10 cellular contexts compared by ENCODE assay signal in genomic region chr13:80276371-80277289, GRCh38.
DNase-seq lines count a peak whose midpoint lies in the region; ATAC-seq, FAIRE-seq and TF ChIP-seq lines count a peak whose summit lies in the region.
"Had no signal": no experiment of that assay in that cellular context is flagged by ENCODE, and none has a peak within 500 bp of the region (broad histone marks: within the 10 kb centered on the region; RNA-seq: fewer than 3 reads in every experiment).

No MANE protein-coding gene starts in this region.

- ATAC-seq in left lobe of liver (peak; percentile 67), HG02763 (IDR thresholded peaks at IDR 0.05; ENCODE audit: unreplicated experiment) (no peak)
- ATAC-seq in stimulated activated memory B cell treated with anti-CD40 and anti-IgM and Interleukin-4, amounts not matched to agents 10 μg/mL and 1 μg/mL and 100 μg/mL, for 72 hours, result no peak

- H3K4me3 ChIP-seq in astrocyte (ENCODE audit: insufficient read depth, low read depth, low read length), result no peak overlapping the region

- peak overlapping the region; percentile 34 for H3K9ac ChIP-seq in astrocyte (ENCODE audit: low read length)

- peak overlapping the region; percentile 65 for H3K4me2 ChIP-seq in astrocyte (ENCODE audit: low read length)

- no peaks in the 10 kb centered on the region for H3K79me2 ChIP-seq in astrocyte (ENCODE audit: insufficient read depth, low read length)

- H3K4me1 ChIP-seq in astrocyte (ENCODE audit: insufficient read depth, low read length), result peaks cover 14% of the 10 kb centered on the region

- no peak for FAIRE-seq in astrocyte (lab: Jason Lieb, UNC)

- H3K27me3 Mint-ChIP-seq in CD14-positive monocyte (ENCODE audit: low read depth in 3 of 3), result no peaks in the 10 kb centered on the region
- H3K27me3 Mint-ChIP-seq in astrocyte (ENCODE audit: low read depth, unreplicated experiment), result no peaks in the 10 kb centered on the region
- H3K27me3 Mint-ChIP-seq in stimulated activated memory B cell treated with anti-CD40 and anti-IgM and Interleukin-4, amounts not matched to agents 10 μg/mL and 1 μg/mL and 100 μg/mL, for 72 hours, result no peaks in the 10 kb centered on the region
- H3K27me3 Mint-ChIP-seq in activated naive CD8-positive, alpha-beta T cell treated with anti-CD3 and anti-CD28 coated beads for 36 hours, result peaks cover 8% of the 10 kb centered on the region

- peak; percentile 53 for DNase-seq in CD14-positive monocyte (ENCODE audit: low spot score)
- peak; percentile 9 for DNase-seq in NCI-H1436 treated with DMSO at 0.1 percent for 48 hours (lab: John Stamatoyannopoulos, UW)
- DNase-seq in astrocyte (ENCODE audit: low read depth), result peak; percentile 71
- DNase-seq in left lobe of liver (ENCODE audit: low spot score), result no peak
- no peak for DNase-seq in SW 1271 (lab: John Stamatoyannopoulos, UW)
- no peak for DNase-seq in activated naive CD8-positive, alpha-beta T cell treated with anti-CD3 and anti-CD28 coated beads for 36 hours
- DNase-seq: DND-41, NCI-H1694 treated with DMSO at 0.1 percent for 48 hours had no signal

- no peaks in the 10 kb centered on the region for H3K9me3 ChIP-seq in astrocyte (ENCODE audit: insufficient read depth, low read depth, low read length)

- H3K36me3 Mint-ChIP-seq in CD14-positive monocyte (peaks cover 0 to 3% of the 10 kb centered on the region in 2 donors), astrocyte (ENCODE audit: low read depth, unreplicated experiment) (no peaks in the 10 kb centered on the region)
- H3K36me3 Mint-ChIP-seq in stimulated activated memory B cell treated with anti-CD40 and anti-IgM and Interleukin-4, amounts not matched to agents 10 μg/mL and 1 μg/mL and 100 μg/mL, for 72 hours, result no peaks in the 10 kb centered on the region
- no peaks in the 10 kb centered on the region for H3K36me3 Mint-ChIP-seq in activated naive CD8-positive, alpha-beta T cell treated with anti-CD3 and anti-CD28 coated beads for 36 hours

- H3K36me3 ChIP-seq in astrocyte (ENCODE audit: insufficient read depth, low read length), result no peaks in the 10 kb centered on the region

- intact Hi-C loops in CD14-positive monocyte (cut with micrococcal nuclease), result no loop called here

- H4K20me1 ChIP-seq in astrocyte (ENCODE audit: insufficient read depth, low read length), result no peaks in the 10 kb centered on the region

- H3K9me3 Mint-ChIP-seq in CD14-positive monocyte (peaks cover 5 to 14% (median 9%) of the 10 kb centered on the region in 7 donors), astrocyte (ENCODE audit: unreplicated experiment) (peaks cover 8% of the 10 kb centered on the region)
- no peaks in the 10 kb centered on the region for H3K9me3 Mint-ChIP-seq in stimulated activated memory B cell treated with anti-CD40 and anti-IgM and Interleukin-4, amounts not matched to agents 10 μg/mL and 1 μg/mL and 100 μg/mL, for 72 hours
- H3K9me3 Mint-ChIP-seq in activated naive CD8-positive, alpha-beta T cell treated with anti-CD3 and anti-CD28 coated beads for 36 hours, result no peaks in the 10 kb centered on the region

- peak overlapping the region; percentile 59 to 88 (median 83) for H3K27ac Mint-ChIP-seq in CD14-positive monocyte
- peak overlapping the region; percentile 38 for H3K27ac Mint-ChIP-seq in astrocyte (ENCODE audit: unreplicated experiment)
- no peak overlapping the region for H3K27ac Mint-ChIP-seq in stimulated activated memory B cell treated with anti-CD40 and anti-IgM and Interleukin-4, amounts not matched to agents 10 μg/mL and 1 μg/mL and 100 μg/mL, for 72 hours
- H3K27ac Mint-ChIP-seq in activated naive CD8-positive, alpha-beta T cell treated with anti-CD3 and anti-CD28 coated beads for 36 hours, result no peak overlapping the region

- peak overlapping the region; percentile 37 for H3K27ac ChIP-seq in astrocyte (ENCODE audit: low read depth, low read length)

- H3K4me1 Mint-ChIP-seq in CD14-positive monocyte (peaks cover 20% of the 10 kb centered on the region), astrocyte (ENCODE audit: low read depth, unreplicated experiment) (peaks cover 21% of the 10 kb centered on the region)
- H3K4me1 Mint-ChIP-seq in stimulated activated memory B cell treated with anti-CD40 and anti-IgM and Interleukin-4, amounts not matched to agents 10 μg/mL and 1 μg/mL and 100 μg/mL, for 72 hours, result no peaks in the 10 kb centered on the region
- no peaks in the 10 kb centered on the region for H3K4me1 Mint-ChIP-seq in activated naive CD8-positive, alpha-beta T cell treated with anti-CD3 and anti-CD28 coated beads for 36 hours

- H2AFZ ChIP-seq in astrocyte (ENCODE audit: low read depth, low read length), result peak overlapping the region; percentile 72

- H3K4me3 Mint-ChIP-seq in CD14-positive monocyte (peak overlapping the region; percentile 58 to 74), astrocyte (ENCODE audit: unreplicated experiment) (peak overlapping the region; percentile 15)
- H3K4me3 Mint-ChIP-seq in stimulated activated memory B cell treated with anti-CD40 and anti-IgM and Interleukin-4, amounts not matched to agents 10 μg/mL and 1 μg/mL and 100 μg/mL, for 72 hours, result no peak overlapping the region
- H3K4me3 Mint-ChIP-seq in activated naive CD8-positive, alpha-beta T cell treated with anti-CD3 and anti-CD28 coated beads for 36 hours, result no peak overlapping the region

- H3K27me3 ChIP-seq in astrocyte (ENCODE audit: insufficient read depth, low read length), result no peaks in the 10 kb centered on the region

- TF ChIP-seq CTCF in CD14-positive monocyte (IDR thresholded peaks at IDR 0.05) (no peak), astrocyte (IDR thresholded peaks at IDR 0.05; ENCODE audit: insufficient read depth, low read depth, low read length) (no peak)

Comparison
In these comparisons a context has a peak if more than half of its experiments do, and no peak if none do; other contexts are left out.
1. DNase-seq: peak in CD14-positive monocyte (single experiment), NCI-H1436 treated with DMSO at 0.1 percent for 48 hours (single experiment) and astrocyte (single experiment); none in left lobe of liver (single experiment), SW 1271 (0 of 2) and activated naive CD8-positive, alpha-beta T cell treated with anti-CD3 and anti-CD28 coated beads for 36 hours (single experiment).
2. H3K27ac Mint-ChIP-seq: peak in CD14-positive monocyte (7 of 7) and astrocyte (single experiment); none in stimulated activated memory B cell treated with anti-CD40 and anti-IgM and Interleukin-4, amounts not matched to agents 10 μg/mL and 1 μg/mL and 100 μg/mL, for 72 hours (single experiment) and activated naive CD8-positive, alpha-beta T cell treated with anti-CD3 and anti-CD28 coated beads for 36 hours (single experiment).
3. H3K4me3 Mint-ChIP-seq: peak in CD14-positive monocyte (2 of 2) and astrocyte (single experiment); none in stimulated activated memory B cell treated with anti-CD40 and anti-IgM and Interleukin-4, amounts not matched to agents 10 μg/mL and 1 μg/mL and 100 μg/mL, for 72 hours (single experiment) and activated naive CD8-positive, alpha-beta T cell treated with anti-CD3 and anti-CD28 coated beads for 36 hours (single experiment).